8 cellular contexts compared by ENCODE assay signal in genomic region chr17:43832168-43832975, GRCh38. TPM values are rescaled to one million over a fixed set of nuclear protein-coding genes. Genes with fewer than 3 reads are reported as not detected.
DNase-seq lines count a peak whose midpoint lies in the region; ATAC-seq and TF ChIP-seq lines count a peak whose summit lies in the region.

No MANE protein-coding gene starts in this region.

- H3K36me3 ChIP-seq in SJCRH30, result 0 out of 2 replicates have a peak, but pooled peaks cover 4% of the 10 kb centered on the region
- peaks cover 0 to 21% of the 10 kb centered on the region in 2 donors for H3K36me3 ChIP-seq in left lung

- no peak overlapping the region for H3K27ac ChIP-seq in SJCRH30
- H3K27ac ChIP-seq in left lung, result peak overlapping the region; percentile 44 to 76

- ATAC-seq in left lung, result peak; percentile 77
- ATAC-seq in stimulated activated memory B cell treated with anti-CD40 and anti-IgM and Interleukin-4, amounts not matched to agents 10 μg/mL and 1 μg/mL and 100 μg/mL, for 72 hours, result no peak
- no peak for ATAC-seq in HG03469 (IDR thresholded peaks at IDR 0.05; ENCODE audit: unreplicated experiment)
- no peak for ATAC-seq in GM21390 (IDR thresholded peaks at IDR 0.05; ENCODE audit: unreplicated experiment)

- H3K27me3 ChIP-seq in SJCRH30 (peaks cover 7% of the 10 kb centered on the region; the same call in 1 of the 2 replicates), left lung (peaks cover 0 to 37% of the 10 kb centered on the region in 2 donors)

- intact Hi-C loops in left lung (cut with DNase I), result loop anchor here in 1 of 2 donors (10.0 kb wide), 1 partner anchor 48 kb away; the partner anchor contains the start of gene CFAP97D1

- no peaks in the 10 kb centered on the region; the same call in 1 of the 2 replicates for H3K9me3 ChIP-seq in SJCRH30 (replicated peaks)
- H3K9me3 ChIP-seq in left lung, result no peaks in the 10 kb centered on the region

- peak; percentile 12 for DNase-seq in stimulated activated CD4-positive, alpha-beta T cell treated with anti-CD3 and anti-CD28 coated beads, Interleukin-12 subunit alpha, Interleukin-12 subunit beta, amount 100 ng/mL, for 4 hours
- DNase-seq in stimulated activated CD4-positive, alpha-beta T cell treated with anti-CD3 and anti-CD28 coated beads, Interleukin-2, amount 100 ng/mL, for 48 hours, result no peak
- DNase-seq in SJCRH30 (peak; percentile 47 to 60), choroid plexus epithelial cell (ENCODE audit: low read depth) (peak; percentile 55), left lung (peak; percentile 63 to 92)

- H3K4me1 Mint-ChIP-seq in stimulated activated memory B cell treated with anti-CD40 and anti-IgM and Interleukin-4, amounts not matched to agents 10 μg/mL and 1 μg/mL and 100 μg/mL, for 72 hours, result peaks cover 17% of the 10 kb centered on the region

- no peaks in the 10 kb centered on the region for H3K36me3 Mint-ChIP-seq in stimulated activated memory B cell treated with anti-CD40 and anti-IgM and Interleukin-4, amounts not matched to agents 10 μg/mL and 1 μg/mL and 100 μg/mL, for 72 hours

- no peak overlapping the region for H3K27ac Mint-ChIP-seq in stimulated activated memory B cell treated with anti-CD40 and anti-IgM and Interleukin-4, amounts not matched to agents 10 μg/mL and 1 μg/mL and 100 μg/mL, for 72 hours

- TF ChIP-seq CTCF in choroid plexus epithelial cell (conservative IDR thresholded peaks at IDR 0.05; ENCODE audit: low read depth, low read length) (no peak), left lung (IDR thresholded peaks at IDR 0.05) (no peak)

- H3K9me3 Mint-ChIP-seq in stimulated activated memory B cell treated with anti-CD40 and anti-IgM and Interleukin-4, amounts not matched to agents 10 μg/mL and 1 μg/mL and 100 μg/mL, for 72 hours, result no peaks in the 10 kb centered on the region

- H3K4me1 ChIP-seq in SJCRH30 (no peaks in the 10 kb centered on the region), left lung (peaks cover 12 to 28% of the 10 kb centered on the region in 2 donors)

- H3K4me3 ChIP-seq in SJCRH30, result peak overlapping the region; percentile 73
- peak overlapping the region; percentile 69 for H3K4me3 ChIP-seq in choroid plexus epithelial cell (ENCODE audit: low read depth, low read length)
- H3K4me3 ChIP-seq in left lung, result peak overlapping the region; percentile 64 to 66

- H3K4me3 Mint-ChIP-seq in stimulated activated memory B cell treated with anti-CD40 and anti-IgM and Interleukin-4, amounts not matched to agents 10 μg/mL and 1 μg/mL and 100 μg/mL, for 72 hours, result peak overlapping the region; percentile 68

- H3K27me3 Mint-ChIP-seq in stimulated activated memory B cell treated with anti-CD40 and anti-IgM and Interleukin-4, amounts not matched to agents 10 μg/mL and 1 μg/mL and 100 μg/mL, for 72 hours, result peaks cover 61% of the 10 kb centered on the region

RNA-seq across cellular contexts. Expression of gene MPP3, which starts 0.6 kb away (rescaled TPM):
- total RNA-seq in SJCRH30 (2014; rRNA removed; shearing (Covaris generic)), result 6.6 and 11.3 TPM in 2 replicates
- total RNA-seq in left lung, result 10 to 100 TPM; 14.4 to 17.9 TPM

RNA-seq across cellular contexts. Expression of gene CD300LG, which starts 14.6 kb away (rescaled TPM):
- total RNA-seq in SJCRH30 (2014; rRNA removed; shearing (Covaris generic)), result not detected in 2 replicates
- 1 to 10 TPM; 1.6 to 7.1 TPM for total RNA-seq in left lung

RNA-seq across cellular contexts. Expression of gene CFAP97D1, which starts 52.1 kb away (rescaled TPM):
- not detected in 2 replicates for total RNA-seq in SJCRH30 (2014; rRNA removed; shearing (Covaris generic))
- total RNA-seq in left lung, result not detected

RNA-seq across cellular contexts. Expression of gene DUSP3, which starts 53.6 kb away (rescaled TPM):
- total RNA-seq in SJCRH30 (2014; rRNA removed; shearing (Covaris generic)), result 33.9 and 35.5 TPM in 2 replicates
- total RNA-seq in left lung, result 100 to 1,000 TPM in 1 of 2 donors, 10 to 100 TPM in 1; 95.8 to 105 TPM

Comparison
In these comparisons a context has a peak if more than half of its experiments do, and no peak if none do; other contexts are left out.
1. DNase-seq: peak in stimulated activated CD4-positive, alpha-beta T cell treated with anti-CD3 and anti-CD28 coated beads, Interleukin-12 subunit alpha, Interleukin-12 subunit beta, amount 100 ng/mL, for 4 hours (single experiment), SJCRH30 (2 of 2), choroid plexus epithelial cell (single experiment) and left lung (2 of 2); none in stimulated activated CD4-positive, alpha-beta T cell treated with anti-CD3 and anti-CD28 coated beads, Interleukin-2, amount 100 ng/mL, for 48 hours (0 of 2).
2. Peak in every context shown above with its lines, with median percentiles within 50 percentile points of each other: H3K4me3 ChIP-seq.